ENCODE assay signal across 8 cellular contexts in the genomic region with DNA sequence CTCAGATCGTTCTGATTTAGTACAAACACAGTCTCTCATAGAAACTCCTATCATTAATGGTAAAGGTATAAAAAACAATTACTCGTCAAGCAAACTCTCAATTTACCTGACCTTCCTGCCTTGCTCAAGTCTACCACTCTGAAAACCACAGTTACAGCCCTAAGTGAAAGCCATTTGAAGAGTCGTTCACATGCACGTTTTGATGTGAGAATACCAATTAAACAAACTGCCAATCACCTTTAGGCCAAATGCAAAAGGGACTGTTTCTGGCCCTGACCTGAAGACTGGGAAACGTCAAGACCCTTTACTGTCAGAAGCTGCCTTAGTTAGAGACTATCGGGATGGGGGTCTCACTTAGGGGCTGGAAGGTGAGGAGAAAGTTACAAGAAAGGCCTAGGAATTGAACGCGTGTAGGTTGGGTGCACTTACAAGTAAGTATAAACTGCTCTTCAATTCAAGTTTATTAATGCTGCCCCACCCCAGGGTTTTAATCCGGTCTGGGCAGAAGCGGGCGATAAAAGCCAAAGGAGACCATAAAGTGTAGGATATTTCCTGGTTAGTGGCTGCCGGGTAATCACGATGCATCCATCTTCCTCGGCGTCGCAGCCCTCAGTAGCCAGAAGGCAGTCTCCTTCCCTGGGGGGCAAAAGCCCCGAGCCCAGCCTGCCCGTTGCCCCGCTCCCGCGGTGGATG. TPM values are rescaled to one million over a fixed set of nuclear protein-coding genes. Genes with fewer than 3 reads are reported as not detected.
A peak's percentile ranks its signal among the peaks of the same experiment; 100 is the strongest.
DNase-seq lines count a peak whose midpoint lies in the region; ATAC-seq and TF ChIP-seq lines count a peak whose summit lies in the region.

No MANE protein-coding gene starts in this region.

- POLR2A ChIA-PET in activated CD8-positive, alpha-beta T cell treated with anti-CD3 and anti-CD28 coated beads, Interleukin-2, amount 10 ng/mL, durations not matched to agents 7 days and 5 days (lab: Charles Lee) = interaction anchor here (0.6 kb wide), 2 partner anchors 26 to 177 kb away, joined by 3 read pairs; no protein-coding TSS in a partner anchor

- peak overlapping the region; percentile 91 for H3K4me3 Mint-ChIP-seq in activated CD8-positive, alpha-beta T cell treated with anti-CD3 and anti-CD28 coated beads, Interleukin-2, amount 10 ng/mL, durations not matched to agents 7 days and 5 days

- 3 to 5% methylated on average over 10 to 11 of the region's 21 CpGs for WGBS in gastroesophageal sphincter (ENCODE audit: low coverage in 1 of 2), 2 donors

- H3K27ac ChIP-seq in gastroesophageal sphincter = peak overlapping the region; percentile 91 to 99 (median 98)
- peak overlapping the region; percentile 98 for H3K27ac ChIP-seq in rectal smooth muscle tissue (ENCODE audit: low read depth, low read length)

- H3K9me3 Mint-ChIP-seq in activated CD8-positive, alpha-beta T cell treated with anti-CD3 and anti-CD28 coated beads, Interleukin-2, amount 10 ng/mL, durations not matched to agents 7 days and 5 days (ENCODE audit: insufficient read depth) = no peaks in the 10 kb centered on the region

- CTCF ChIA-PET in activated CD8-positive, alpha-beta T cell treated with anti-CD3 and anti-CD28 coated beads, Interleukin-2, amount 10 ng/mL, durations not matched to agents 7 days and 5 days (lab: Charles Lee) = interaction anchor here (1.2 to 1.7 kb wide), 2 partner anchors 44 to 75 kb away, joined by 3 to 5 read pairs; no protein-coding TSS in a partner anchor

- H3K36me3 Mint-ChIP-seq in activated CD8-positive, alpha-beta T cell treated with anti-CD3 and anti-CD28 coated beads, Interleukin-2, amount 10 ng/mL, durations not matched to agents 7 days and 5 days (ENCODE audit: low read depth) = peaks cover 16% of the 10 kb centered on the region

- H3K4me3 ChIP-seq in gastroesophageal sphincter (peak overlapping the region; percentile 88 to 98), rectal smooth muscle tissue (ENCODE audit: low read length) (peak overlapping the region; percentile 73)

- no peak for TF ChIP-seq EP300 in gastroesophageal sphincter (IDR thresholded peaks at IDR 0.05)

- peaks cover 4% of the 10 kb centered on the region for H3K27me3 Mint-ChIP-seq in activated CD8-positive, alpha-beta T cell treated with anti-CD3 and anti-CD28 coated beads, Interleukin-2, amount 10 ng/mL, durations not matched to agents 7 days and 5 days (ENCODE audit: low read depth)

- H3K27ac Mint-ChIP-seq in activated CD8-positive, alpha-beta T cell treated with anti-CD3 and anti-CD28 coated beads, Interleukin-2, amount 10 ng/mL, durations not matched to agents 7 days and 5 days = peak overlapping the region; percentile 94

- peaks cover 31% of the 10 kb centered on the region for H3K4me1 Mint-ChIP-seq in activated CD8-positive, alpha-beta T cell treated with anti-CD3 and anti-CD28 coated beads, Interleukin-2, amount 10 ng/mL, durations not matched to agents 7 days and 5 days (ENCODE audit: low read depth)

- peak; percentile 59 for DNase-seq in activated CD8-positive, alpha-beta T cell treated with anti-CD3 and anti-CD28 coated beads, Interleukin-2, amount 10 ng/mL, durations not matched to agents 7 days and 5 days
- DNase-seq in MV-4-11 (lab: John Stamatoyannopoulos, UW) (no peak), HK-2 (ENCODE audit: unreplicated experiment) (no peak)

- TF ChIP-seq POLR2A in gastroesophageal sphincter (IDR thresholded peaks at IDR 0.05) = no peak

- H3K9me3 ChIP-seq in gastroesophageal sphincter = no peaks in the 10 kb centered on the region

- H3K27me3 ChIP-seq in gastroesophageal sphincter = no peaks in the 10 kb centered on the region
- no peaks in the 10 kb centered on the region for H3K27me3 ChIP-seq in rectal smooth muscle tissue (ENCODE audit: control insufficient read depth, insufficient read depth, low read length)

- ATAC-seq in GM18909 (IDR thresholded peaks at IDR 0.05; ENCODE audit: poor library complexity, unreplicated experiment) = peak; percentile 23
- ATAC-seq in HG03196 (IDR thresholded peaks at IDR 0.05; ENCODE audit: unreplicated experiment) = peak; percentile 20
- peak; percentile 20 for ATAC-seq in activated CD8-positive, alpha-beta T cell treated with anti-CD3 and anti-CD28 coated beads, Interleukin-2, amount 10 ng/mL, durations not matched to agents 7 days and 5 days
- ATAC-seq in gastroesophageal sphincter = no peak
- ATAC-seq in GM21717 (IDR thresholded peaks at IDR 0.05; ENCODE audit: unreplicated experiment) = no peak

- no peaks in the 10 kb centered on the region for H3K36me3 ChIP-seq in gastroesophageal sphincter
- H3K36me3 ChIP-seq in rectal smooth muscle tissue (ENCODE audit: control insufficient read depth, insufficient read depth, low read length) = no peaks in the 10 kb centered on the region

- H3K9ac ChIP-seq in rectal smooth muscle tissue (ENCODE audit: low read length) = peak overlapping the region; percentile 80

- no peak for TF ChIP-seq CTCF in gastroesophageal sphincter (IDR thresholded peaks at IDR 0.05)

- H3K4me1 ChIP-seq in gastroesophageal sphincter (peaks cover 6 to 67% (median 12%) of the 10 kb centered on the region in 3 donors), rectal smooth muscle tissue (ENCODE audit: control insufficient read depth, insufficient read depth, low read length) (peaks cover 24% of the 10 kb centered on the region)

RNA-seq across cellular contexts. Expression of a gene that starts 0.9 kb away (rescaled TPM):
- total RNA-seq in activated CD8-positive, alpha-beta T cell treated with anti-CD3 and anti-CD28 coated beads, Interleukin-2, amount 10 ng/mL, durations not matched to agents 7 days and 5 days = 10 to 100 TPM; 73.1 to 75.4 TPM
- total RNA-seq in gastroesophageal sphincter = 100 to 1,000 TPM in 3 of 4 donors, 10 to 100 TPM in 1; 88.6 to 121 (median 114) TPM

Comparison
In these comparisons a context has a peak if more than half of its experiments do, and no peak if none do; other contexts are left out.
1. ATAC-seq: peak in GM18909 (single experiment), HG03196 (single experiment) and activated CD8-positive, alpha-beta T cell treated with anti-CD3 and anti-CD28 coated beads, Interleukin-2, amount 10 ng/mL, durations not matched to agents 7 days and 5 days (single experiment); none in gastroesophageal sphincter (single experiment) and GM21717 (single experiment).